ENCODE assay signal across 7 cellular contexts in genomic region chr21:37034394-37034793, GRCh38. TPM values are rescaled to one million over a fixed set of nuclear protein-coding genes. Genes with fewer than 3 reads are reported as not detected.
"Had no signal": no experiment of that assay in that cellular context is flagged by ENCODE, and none has a peak within 500 bp of the region (broad histone marks: within the 10 kb centered on the region; RNA-seq: fewer than 3 reads in every experiment).

No MANE protein-coding gene starts in this region.

RNA-seq across cellular contexts. Expression of gene RIPPLY3, which starts 27.9 kb away (rescaled TPM):
- total RNA-seq: subcutaneous adipose tissue, thoracic aorta, thyroid gland, tibial nerve, upper lobe of right lung, urinary bladder, vagina had no signal
